15 cellular contexts compared by ENCODE assay signal in genomic region chr9:90770339-90770738, GRCh38. TPM values are rescaled to one million over a fixed set of nuclear protein-coding genes. Genes with fewer than 3 reads are reported as not detected.
DNase-seq lines count a peak whose midpoint lies in the region; ATAC-seq lines count a peak whose summit lies in the region.
"Had no signal": no experiment of that assay in that cellular context is flagged by ENCODE, and none has a peak within 500 bp of the region (broad histone marks: within the 10 kb centered on the region; RNA-seq: fewer than 3 reads in every experiment).

No MANE protein-coding gene starts in this region.

- H2AFZ ChIP-seq in Karpas-422 (ENCODE audit: low read length), result no peak overlapping the region

- peaks cover 5% of the 10 kb centered on the region; the same call in 1 of the 2 replicates for H3K27me3 ChIP-seq in Karpas-422 (ENCODE audit: low read length)
- H3K27me3 ChIP-seq: thyroid gland had no signal

- no peak overlapping the region for H3K9ac ChIP-seq in Karpas-422 (ENCODE audit: low read length)

- H3K36me3 Mint-ChIP-seq in naive B cell, result no peaks in the 10 kb centered on the region
- H3K36me3 Mint-ChIP-seq: activated CD8-positive, alpha-beta memory T cell treated with anti-CD3 and anti-CD28 coated beads, Interleukin-2, amount 10 ng/mL, durations not matched to agents 7 days and 5 days had no signal

- H3K4me3 ChIP-seq in Karpas-422 (ENCODE audit: low read length), result no peak overlapping the region
- H3K4me3 ChIP-seq: lung, thyroid gland had no signal

- H3K9me3 Mint-ChIP-seq in naive B cell, result peaks cover 0 to 5% (median 3%) of the 10 kb centered on the region in 7 donors

- H3K4me1 ChIP-seq in Karpas-422 (ENCODE audit: low read length), result peaks cover 60% of the 10 kb centered on the region
- H3K4me1 ChIP-seq: thyroid gland had no signal

- H3K27ac Mint-ChIP-seq in naive B cell, result peak overlapping the region in 5 of 6 donors; percentile 2 to 93 (median 71)
- H3K27ac Mint-ChIP-seq: activated CD8-positive, alpha-beta memory T cell treated with anti-CD3 and anti-CD28 coated beads, Interleukin-2, amount 10 ng/mL, durations not matched to agents 7 days and 5 days had no signal

- H3K9me3 ChIP-seq in Karpas-422 (ENCODE audit: low read length), result peaks cover 28% of the 10 kb centered on the region
- H3K9me3 ChIP-seq: thyroid gland had no signal

- peak overlapping the region in 6 of 8 donors; percentile 37 to 80 (median 62) for H3K4me3 Mint-ChIP-seq in naive B cell
- H3K4me3 Mint-ChIP-seq: activated CD8-positive, alpha-beta memory T cell treated with anti-CD3 and anti-CD28 coated beads, Interleukin-2, amount 10 ng/mL, durations not matched to agents 7 days and 5 days had no signal

- DNase-seq in Karpas-422 (peak; percentile 57), naive B cell (peak; percentile 44), DMS53 (lab: John Stamatoyannopoulos, UW) (no peak), HuH-7 (ENCODE audit: low spot score) (no peak), SK-N-DZ (ENCODE audit: low spot score) (no peak)
- DNase-seq: activated CD8-positive, alpha-beta memory T cell treated with anti-CD3 and anti-CD28 coated beads, Interleukin-2, amount 10 ng/mL, durations not matched to agents 7 days and 5 days; amniotic stem cell; COR-L47; NCI-H748 treated with DMSO at 0.1 percent for 48 hours; T-helper 2 cell; thyroid gland had no signal

- H3K27me3 Mint-ChIP-seq in naive B cell, result no peaks in the 10 kb centered on the region

- H3K4me1 Mint-ChIP-seq in naive B cell, result peaks cover 60 to 74% (median 70%) of the 10 kb centered on the region in 3 donors
- H3K4me1 Mint-ChIP-seq: activated CD8-positive, alpha-beta memory T cell treated with anti-CD3 and anti-CD28 coated beads, Interleukin-2, amount 10 ng/mL, durations not matched to agents 7 days and 5 days had no signal

- no peaks in the 10 kb centered on the region for H3K79me2 ChIP-seq in Karpas-422 (ENCODE audit: low read length)

- ATAC-seq in GM18858 (IDR thresholded peaks at IDR 0.05; ENCODE audit: unreplicated experiment) (peak; percentile 50), HG02623 (IDR thresholded peaks at IDR 0.05; ENCODE audit: unreplicated experiment) (peak; percentile 28), naive B cell (ENCODE audit: low read depth in 2 of 2) (peak; percentile 12 to 29), HG03139 (IDR thresholded peaks at IDR 0.05; ENCODE audit: unreplicated experiment) (no peak)
- ATAC-seq: activated CD8-positive, alpha-beta memory T cell treated with anti-CD3 and anti-CD28 coated beads, Interleukin-2, amount 10 ng/mL, durations not matched to agents 7 days and 5 days had no signal

- H3K4me2 ChIP-seq in Karpas-422 (ENCODE audit: low read depth, low read length, poor library complexity, severe bottlenecking), result peak overlapping the region; percentile 4

- H4K20me1 ChIP-seq in Karpas-422 (ENCODE audit: insufficient read depth, low read depth, low read length), result no peaks in the 10 kb centered on the region

- H3K36me3 ChIP-seq in Karpas-422 (ENCODE audit: insufficient read depth, low read length), result peaks cover 4% of the 10 kb centered on the region; the same call in 1 of the 2 replicates
- H3K36me3 ChIP-seq: thyroid gland had no signal

- H3K27ac ChIP-seq in Karpas-422 (ENCODE audit: low read length), result no peak overlapping the region
- H3K27ac ChIP-seq: thyroid gland had no signal

- no peaks in the 10 kb centered on the region for H3K9me2 ChIP-seq in Karpas-422 (replicated peaks; ENCODE audit: insufficient read depth, low read length)

RNA-seq across cellular contexts. Expression of gene SYK, which starts 31.3 kb away (rescaled TPM):
- 151 and 216 TPM in 2 replicates for total RNA-seq in Karpas-422 (2014; rRNA removed; shearing (Covaris generic); ENCODE audit: low replicate concordance)
- 100 to 1,000 TPM; 163 to 261 (median 214) TPM for polyA plus RNA-seq in naive B cell (ENCODE audit: low read depth in 6 of 6)
- polyA plus RNA-seq in SK-N-DZ (2014; cell fraction: cytosol; rRNA removed), result 0.01 TPM in 1 of 2 replicates, not detected in the other
- not detected in 2 replicates for polyA plus RNA-seq in SK-N-DZ (2014; cell fraction: nucleus; rRNA removed)

Comparison
In these comparisons a context has a peak if more than half of its experiments do, and no peak if none do; other contexts are left out.
1. DNase-seq: peak in Karpas-422 (single experiment) and naive B cell (single experiment); none in DMS53 (single experiment), HuH-7 (single experiment) and SK-N-DZ (single experiment).